31 cellular contexts compared by ENCODE assay signal in the genomic region with DNA sequence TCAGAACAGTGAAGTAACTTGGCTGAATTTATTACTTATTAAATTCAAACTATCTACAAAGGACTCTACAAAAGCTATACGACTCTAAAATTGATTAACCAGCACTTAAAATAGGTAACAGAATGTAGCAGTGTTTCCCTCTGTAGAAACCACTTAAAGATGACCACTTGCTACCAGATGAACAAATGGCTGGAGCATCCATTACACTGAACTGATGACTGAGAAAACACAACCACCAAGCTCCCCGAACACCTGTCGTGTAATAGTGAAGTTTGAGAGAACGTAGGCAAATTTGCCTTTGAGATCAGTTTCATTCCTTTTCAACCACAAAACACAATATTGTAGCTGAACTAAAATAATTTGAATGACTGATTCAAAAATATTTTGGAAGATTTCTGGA.
DNase-seq lines count a peak whose midpoint lies in the region; ATAC-seq, FAIRE-seq and TF ChIP-seq lines count a peak whose summit lies in the region.
"Had no signal": no experiment of that assay in that cellular context is flagged by ENCODE, and none has a peak within 500 bp of the region (broad histone marks: within the 10 kb centered on the region; RNA-seq: fewer than 3 reads in every experiment).

No MANE protein-coding gene starts in this region.

- BruUV-seq in K562 (replicated peaks; lab: Mats Ljungman, UMichigan): no TSS peak

- WGBS in K562 (ENCODE audit: insufficient coverage, low coverage, missing lambda C conversion rate): 31% methylated on average over 4 of the region's 4 CpGs

- no peak overlapping the region for H3K4me3 ChIP-seq in K562
- H3K4me3 ChIP-seq: esophagus squamous epithelium, GM12878, psoas muscle, sigmoid colon, tibial nerve had no signal

- DNase-seq in K562 (ENCODE audit: extremely low read depth in 1 of 4, low spot score in 3 of 4) (no peak), activated gamma-delta T cell (lab: John Stamatoyannopoulos, UW) (no peak), NCI-H2196 treated with DMSO at 0.1 percent for 48 hours (lab: John Stamatoyannopoulos, UW; ENCODE audit: unreplicated experiment) (no peak)
- no peak for DNase-seq in effector CD4-positive, alpha-beta T cell
- DNase-seq: activated CD4-positive, alpha-beta T cell treated with anti-CD3 and anti-CD28 coated beads for 36 hours; activated CD8-positive, alpha-beta T cell treated with anti-CD3 and anti-CD28 coated beads, Interleukin-2, amount 10 ng/mL, durations not matched to agents 7 days and 5 days; dorsolateral prefrontal cortex; esophagus squamous epithelium; foreskin melanocyte; heart right ventricle; HFFc6; Karpas-422; kidney; MV-4-11; naive thymus-derived CD8-positive, alpha-beta T cell; NCI-H146; NCI-H524; nucleus accumbens; psoas muscle; SHP77 treated with DMSO at 0.1 percent for 48 hours; sigmoid colon; stimulated activated CD4-positive, alpha-beta T cell treated with anti-CD3 and anti-CD28 coated beads, Interleukin-4, amount 100 ng/mL, for 1 hour; T-helper 9 cell had no signal

- H3K9me1 ChIP-seq in K562 (ENCODE audit: control insufficient read depth, insufficient read depth, low read length): no peaks in the 10 kb centered on the region

- H2AFZ ChIP-seq in K562 (ENCODE audit: low read depth, low read length): no peak overlapping the region

- ATAC-seq in GM18870 (IDR thresholded peaks at IDR 0.05; ENCODE audit: unreplicated experiment) (peak; percentile 50), GM19463 (IDR thresholded peaks at IDR 0.05; ENCODE audit: unreplicated experiment) (peak; percentile 77), HG03354 (IDR thresholded peaks at IDR 0.05; ENCODE audit: poor library complexity, severe bottlenecking, unreplicated experiment) (peak; percentile 82), K562 (no peak)
- ATAC-seq: activated CD4-positive, alpha-beta T cell treated with anti-CD3 and anti-CD28 coated beads for 36 hours; activated CD8-positive, alpha-beta T cell treated with anti-CD3 and anti-CD28 coated beads, Interleukin-2, amount 10 ng/mL, durations not matched to agents 7 days and 5 days; GM12878; heart right ventricle; HepG2; naive thymus-derived CD8-positive, alpha-beta T cell; psoas muscle had no signal

- TF ChIP-seq EP300 in K562 (IDR thresholded peaks at IDR 0.05; ENCODE audit: low read length): no peak

- H3K4me1 ChIP-seq in K562 (replicated peaks in 1 of 2; ENCODE audit: control insufficient read depth in 2 of 2, insufficient read depth in 2 of 2, low read length in 2 of 2): no peaks in the 10 kb centered on the region
- H3K4me1 ChIP-seq: esophagus squamous epithelium, heart right ventricle, psoas muscle, tibial nerve had no signal

- no peak for TF ChIP-seq POLR2A in K562 (conservative IDR thresholded peaks at IDR 0.05)

- CTCF ChIA-PET in K562 (lab: Yijun Ruan, JAX; ENCODE audit: low intra/inter-chr PET ratio): no interaction called here

- H3K9ac ChIP-seq in K562 (ENCODE audit: insufficient read depth in 1 of 2, low read depth in 2 of 2, low read length in 2 of 2): no peak overlapping the region

- H4K20me1 ChIP-seq in K562 (replicated peaks; ENCODE audit: control insufficient read depth, insufficient read depth, low read length): no peaks in the 10 kb centered on the region

- in situ Hi-C loops in K562 (cut with MboI): no loop called here

- no peak for TF ChIP-seq RAD21 in K562 (CRISPR knock-in tag; conservative IDR thresholded peaks at IDR 0.05 in 1 of 2, IDR thresholded peaks at IDR 0.05 in 1 of 2)

- no peaks in the 10 kb centered on the region for H3K27me3 ChIP-seq in K562 (ENCODE audit: control insufficient read depth in 2 of 2, insufficient read depth in 2 of 2, low read length in 2 of 2)
- H3K27me3 ChIP-seq: dorsolateral prefrontal cortex, esophagus squamous epithelium, heart right ventricle, sigmoid colon, tibial nerve had no signal

- peak; percentile 35 for FAIRE-seq in K562 (lab: Jason Lieb, UNC)
- FAIRE-seq: GM12878, H1, HepG2, kidney, RCC 7860 had no signal

- POLR2A ChIA-PET in K562 (lab: Yijun Ruan, JAX): no interaction called here

- intact Hi-C loops in K562 (cut with micrococcal nuclease): no loop called here

- no peaks in the 10 kb centered on the region for H3K9me3 ChIP-seq in K562 (replicated peaks; ENCODE audit: control insufficient read depth, insufficient read depth, low read depth, low read length)
- H3K9me3 ChIP-seq: esophagus squamous epithelium, heart right ventricle, psoas muscle, sigmoid colon, tibial nerve had no signal

- no peak overlapping the region for H3K4me2 ChIP-seq in K562 (ENCODE audit: insufficient read depth, low read length)

- TF ChIP-seq CTCF in K562 (IDR thresholded peaks at IDR 0.05 in 2 of 3, conservative IDR thresholded peaks at IDR 0.05 in 1 of 3; ENCODE audit: insufficient read depth in 2 of 3, low read depth in 1 of 3, low read length in 3 of 3): no peak

- H3K79me2 ChIP-seq in K562 (ENCODE audit: control insufficient read depth, insufficient read depth, low read length): no peaks in the 10 kb centered on the region

- no peaks in the 10 kb centered on the region for H3K36me3 ChIP-seq in K562 (ENCODE audit: control insufficient read depth, insufficient read depth, low read length)
- H3K36me3 ChIP-seq: esophagus squamous epithelium, heart right ventricle, sigmoid colon, tibial nerve had no signal

- H3K27ac ChIP-seq in K562 (ENCODE audit: extremely low read depth, low read depth, low read length): no peak overlapping the region
- H3K27ac ChIP-seq: dorsolateral prefrontal cortex, esophagus squamous epithelium, heart right ventricle, psoas muscle, sigmoid colon, tibial nerve had no signal

TF ChIP-seq in K562, 482 proteins besides CTCF, POLR2A, EP300 and RAD21 (continues in another document):
- no peak for TF ChIP-seq MCM3 (IDR thresholded peaks at IDR 0.05)
- TF ChIP-seq, protein P1, sequence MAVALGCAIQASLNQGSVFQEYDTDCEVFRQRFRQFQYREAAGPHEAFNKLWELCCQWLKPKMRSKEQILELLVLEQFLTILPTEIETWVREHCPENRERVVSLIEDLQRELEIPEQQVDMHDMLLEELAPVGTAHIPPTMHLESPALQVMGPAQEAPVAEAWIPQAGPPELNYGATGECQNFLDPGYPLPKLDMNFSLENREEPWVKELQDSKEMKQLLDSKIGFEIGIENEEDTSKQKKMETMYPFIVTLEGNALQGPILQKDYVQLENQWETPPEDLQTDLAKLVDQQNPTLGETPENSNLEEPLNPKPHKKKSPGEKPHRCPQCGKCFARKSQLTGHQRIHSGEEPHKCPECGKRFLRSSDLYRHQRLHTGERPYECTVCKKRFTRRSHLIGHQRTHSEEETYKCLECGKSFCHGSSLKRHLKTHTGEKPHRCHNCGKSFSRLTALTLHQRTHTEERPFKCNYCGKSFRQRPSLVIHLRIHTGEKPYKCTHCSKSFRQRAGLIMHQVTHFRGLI (CRISPR knock-in tag; IDR thresholded peaks at IDR 0.05): no peak
- TF ChIP-seq USF1 (CRISPR knock-in tag; IDR thresholded peaks at IDR 0.05): no peak
- TF ChIP-seq POLR2AphosphoS2 (IDR thresholded peaks at IDR 0.05; ENCODE audit: low read length): no peak
- no peak for TF ChIP-seq TSC22D4 (tag; IDR thresholded peaks at IDR 0.05)
- TF ChIP-seq, protein P2, sequence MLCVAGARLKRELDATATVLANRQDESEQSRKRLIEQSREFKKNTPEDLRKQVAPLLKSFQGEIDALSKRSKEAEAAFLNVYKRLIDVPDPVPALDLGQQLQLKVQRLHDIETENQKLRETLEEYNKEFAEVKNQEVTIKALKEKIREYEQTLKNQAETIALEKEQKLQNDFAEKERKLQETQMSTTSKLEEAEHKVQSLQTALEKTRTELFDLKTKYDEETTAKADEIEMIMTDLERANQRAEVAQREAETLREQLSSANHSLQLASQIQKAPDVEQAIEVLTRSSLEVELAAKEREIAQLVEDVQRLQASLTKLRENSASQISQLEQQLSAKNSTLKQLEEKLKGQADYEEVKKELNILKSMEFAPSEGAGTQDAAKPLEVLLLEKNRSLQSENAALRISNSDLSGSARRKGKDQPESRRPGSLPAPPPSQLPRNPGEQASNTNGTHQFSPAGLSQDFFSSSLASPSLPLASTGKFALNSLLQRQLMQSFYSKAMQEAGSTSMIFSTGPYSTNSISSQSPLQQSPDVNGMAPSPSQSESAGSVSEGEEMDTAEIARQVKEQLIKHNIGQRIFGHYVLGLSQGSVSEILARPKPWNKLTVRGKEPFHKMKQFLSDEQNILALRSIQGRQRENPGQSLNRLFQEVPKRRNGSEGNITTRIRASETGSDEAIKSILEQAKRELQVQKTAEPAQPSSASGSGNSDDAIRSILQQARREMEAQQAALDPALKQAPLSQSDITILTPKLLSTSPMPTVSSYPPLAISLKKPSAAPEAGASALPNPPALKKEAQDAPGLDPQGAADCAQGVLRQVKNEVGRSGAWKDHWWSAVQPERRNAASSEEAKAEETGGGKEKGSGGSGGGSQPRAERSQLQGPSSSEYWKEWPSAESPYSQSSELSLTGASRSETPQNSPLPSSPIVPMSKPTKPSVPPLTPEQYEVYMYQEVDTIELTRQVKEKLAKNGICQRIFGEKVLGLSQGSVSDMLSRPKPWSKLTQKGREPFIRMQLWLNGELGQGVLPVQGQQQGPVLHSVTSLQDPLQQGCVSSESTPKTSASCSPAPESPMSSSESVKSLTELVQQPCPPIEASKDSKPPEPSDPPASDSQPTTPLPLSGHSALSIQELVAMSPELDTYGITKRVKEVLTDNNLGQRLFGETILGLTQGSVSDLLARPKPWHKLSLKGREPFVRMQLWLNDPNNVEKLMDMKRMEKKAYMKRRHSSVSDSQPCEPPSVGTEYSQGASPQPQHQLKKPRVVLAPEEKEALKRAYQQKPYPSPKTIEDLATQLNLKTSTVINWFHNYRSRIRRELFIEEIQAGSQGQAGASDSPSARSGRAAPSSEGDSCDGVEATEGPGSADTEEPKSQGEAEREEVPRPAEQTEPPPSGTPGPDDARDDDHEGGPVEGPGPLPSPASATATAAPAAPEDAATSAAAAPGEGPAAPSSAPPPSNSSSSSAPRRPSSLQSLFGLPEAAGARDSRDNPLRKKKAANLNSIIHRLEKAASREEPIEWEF (CRISPR knock-in tag; IDR thresholded peaks at IDR 0.05): no peak
- no peak for TF ChIP-seq MTA2 (IDR thresholded peaks at IDR 0.05; ENCODE audit: low read depth)
- TF ChIP-seq ZNF778 (CRISPR knock-in tag; IDR thresholded peaks at IDR 0.05): no peak
- no peak for TF ChIP-seq FOXK2 (conservative IDR thresholded peaks at IDR 0.05 in 1 of 2, IDR thresholded peaks at IDR 0.05 in 1 of 2; ENCODE audit: low read depth in 2 of 2)
- TF ChIP-seq WHSC1 (IDR thresholded peaks at IDR 0.05; ENCODE audit: low read length): no peak
